8 cellular contexts compared by ENCODE assay signal in the genomic region with DNA sequence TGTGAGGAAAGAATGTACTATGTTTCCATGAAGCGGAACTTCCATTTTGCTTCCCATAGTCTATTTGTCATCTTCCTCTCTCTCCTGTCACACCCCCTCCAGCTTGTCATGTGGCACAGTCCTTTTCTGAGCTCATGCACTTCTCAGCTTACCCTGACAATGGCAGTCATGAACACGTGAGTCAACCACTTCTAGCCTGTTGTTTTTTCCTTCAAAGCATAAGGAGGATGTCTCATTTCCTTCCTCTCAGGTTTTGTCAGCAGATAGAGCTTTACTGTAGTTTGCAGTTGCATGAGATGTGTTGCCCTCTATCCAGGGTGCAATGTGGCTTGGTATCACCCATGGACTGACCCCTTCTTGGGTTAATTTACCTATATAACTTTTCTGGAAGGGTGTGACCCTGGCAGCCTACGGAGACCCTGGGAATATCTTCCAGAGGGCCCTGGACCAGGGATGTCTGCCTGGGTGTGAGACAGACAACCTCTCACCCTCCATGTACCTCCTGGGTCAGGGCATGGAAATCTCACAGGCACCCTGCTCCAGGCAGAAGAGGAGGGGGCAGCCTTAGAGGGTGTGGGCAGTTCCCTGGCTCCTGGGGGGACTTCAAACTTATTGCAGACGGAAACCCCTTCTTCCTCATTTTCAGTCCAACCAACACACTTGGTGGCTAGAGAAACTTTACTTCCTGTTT. TPM values are rescaled to one million over a fixed set of nuclear protein-coding genes. Genes with fewer than 3 reads are reported as not detected.
DNase-seq lines count a peak whose midpoint lies in the region; ATAC-seq and TF ChIP-seq lines count a peak whose summit lies in the region.

No MANE protein-coding gene starts in this region.

- peaks cover 0 to 13% of the 10 kb centered on the region in 2 donors for H3K4me1 ChIP-seq in right atrium auricular region

- H3K27ac ChIP-seq in right atrium auricular region: peak overlapping the region; percentile 19 to 24

- ATAC-seq in HG03108 (IDR thresholded peaks at IDR 0.05; ENCODE audit: unreplicated experiment) (peak; percentile 34), GM21367 (IDR thresholded peaks at IDR 0.05; ENCODE audit: unreplicated experiment) (no peak), GM21526 (IDR thresholded peaks at IDR 0.05; ENCODE audit: low FRiP score, unreplicated experiment) (no peak)

- peak; percentile 29 for DNase-seq in GM10266 (ENCODE audit: extremely low spot score)
- peak; percentile 9 for DNase-seq in SHP77 treated with DMSO at 0.1 percent for 48 hours (lab: John Stamatoyannopoulos, UW)
- DNase-seq in activated naive CD4-positive, alpha-beta T cell treated with anti-CD3 and anti-CD28 coated beads, Interleukin-2, amount 50 U/mL, for 16 hours: peak; percentile 75
- DNase-seq in right atrium auricular region (ENCODE audit: low spot score): no peak
- peak; percentile 50 to 58 for DNase-seq in stimulated activated CD4-positive, alpha-beta T cell treated with anti-CD3 and anti-CD28 coated beads, Interleukin-2, amount 100 ng/mL, for 48 hours

- H3K4me3 ChIP-seq in right atrium auricular region: no peak overlapping the region

- no peak for TF ChIP-seq CTCF in GM10266 (IDR thresholded peaks at IDR 0.05; ENCODE audit: control insufficient read depth, insufficient read depth, low read depth, missing control alignments)
- TF ChIP-seq CTCF in right atrium auricular region (IDR thresholded peaks at IDR 0.05): no peak

- H3K9me3 ChIP-seq in right atrium auricular region: no peaks in the 10 kb centered on the region

- no peaks in the 10 kb centered on the region for H3K36me3 ChIP-seq in right atrium auricular region

- H3K27me3 ChIP-seq in right atrium auricular region: no peaks in the 10 kb centered on the region

RNA-seq across cellular contexts. Expression of gene ZNF267, which starts 4.0 kb away (rescaled TPM):
- total RNA-seq in right atrium auricular region: 1 to 10 TPM; 4.5 to 5.5 TPM
